16 cellular contexts compared by ENCODE assay signal in genomic region chr4:10075953-10076391, GRCh38. TPM values are rescaled to one million over a fixed set of nuclear protein-coding genes. Genes with fewer than 3 reads are reported as not detected.
DNase-seq lines count a peak whose midpoint lies in the region; ATAC-seq, FAIRE-seq and TF ChIP-seq lines count a peak whose summit lies in the region.
"Had no signal": no experiment of that assay in that cellular context is flagged by ENCODE, and none has a peak within 500 bp of the region (broad histone marks: within the 10 kb centered on the region; RNA-seq: fewer than 3 reads in every experiment).

No MANE protein-coding gene starts in this region.

- no peaks in the 10 kb centered on the region for H3K9me3 Mint-ChIP-seq in activated CD4-positive, alpha-beta memory T cell treated with anti-CD3 and anti-CD28 coated beads for 36 hours
- no peaks in the 10 kb centered on the region for H3K9me3 Mint-ChIP-seq in activated CD4-positive, alpha-beta memory T cell treated with anti-CD3 and anti-CD28 coated beads, Interleukin-2, amount 10 ng/mL, durations not matched to agents 7 days and 5 days
- H3K9me3 Mint-ChIP-seq in stimulated activated naive CD8-positive, alpha-beta T cell treated with anti-CD3 and anti-CD28 coated beads, Interleukin-15, amount 100 ng/mL, for 72 hours: no peaks in the 10 kb centered on the region
- H3K9me3 Mint-ChIP-seq: activated T-helper 1 cell treated with anti-CD3 and anti-CD28 coated beads, Interleukin-12 subunit alpha, Interleukin-12 subunit beta, Interleukin-2, Interleukin-4 antibody, amounts not matched to agents 30 ng/mL and 10 ng/mL and 1 ng/mL, durations not matched to agents 14 hours and 24 hours and 36 hours; endodermal cell; type B pancreatic cell had no signal

- TF ChIP-seq POLR2A in HepG2 (IDR thresholded peaks at IDR 0.05; ENCODE audit: insufficient read depth in 1 of 2, low read depth in 2 of 2, low read length in 2 of 2): no peak

- POLR2A ChIA-PET in activated CD4-positive, alpha-beta memory T cell treated with anti-CD3 and anti-CD28 coated beads for 36 hours (lab: Charles Lee): no interaction called here
- POLR2A ChIA-PET in activated CD4-positive, alpha-beta memory T cell treated with anti-CD3 and anti-CD28 coated beads, Interleukin-2, amount 10 ng/mL, durations not matched to agents 7 days and 5 days (lab: Charles Lee): interaction anchor here (1.2 kb wide), 1 partner anchor 42 kb away, joined by 5 read pairs; no protein-coding TSS in a partner anchor
- POLR2A ChIA-PET in HepG2 (lab: Yijun Ruan, JAX): no interaction called here

- WGBS in HepG2 (ENCODE audit: low lambda C conversion rate): 96% methylated on average over 4 of the region's 11 CpGs

- TF ChIP-seq RAD21 in HepG2 (CRISPR knock-in tag; IDR thresholded peaks at IDR 0.05): no peak

- no peak for TF ChIP-seq CTCF in brain microvascular endothelial cell (IDR thresholded peaks at IDR 0.05; ENCODE audit: low read depth, low read length, missing control alignments)
- no peak for TF ChIP-seq CTCF in HepG2 (CRISPR knock-in tag; IDR thresholded peaks at IDR 0.05)

- TF ChIP-seq EP300 in HepG2 (IDR thresholded peaks at IDR 0.05; ENCODE audit: low read depth in 2 of 2, low read length in 2 of 2) (no peak), HepG2 (CRISPR knock-in tag; IDR thresholded peaks at IDR 0.05; ENCODE audit: borderline replicate concordance) (no peak)

- no peaks in the 10 kb centered on the region for H3K27me3 Mint-ChIP-seq in activated CD4-positive, alpha-beta memory T cell treated with anti-CD3 and anti-CD28 coated beads for 36 hours
- no peaks in the 10 kb centered on the region for H3K27me3 Mint-ChIP-seq in activated CD4-positive, alpha-beta memory T cell treated with anti-CD3 and anti-CD28 coated beads, Interleukin-2, amount 10 ng/mL, durations not matched to agents 7 days and 5 days
- no peaks in the 10 kb centered on the region for H3K27me3 Mint-ChIP-seq in stimulated activated naive CD8-positive, alpha-beta T cell treated with anti-CD3 and anti-CD28 coated beads, Interleukin-15, amount 100 ng/mL, for 72 hours
- H3K27me3 Mint-ChIP-seq: type B pancreatic cell had no signal

- no peaks in the 10 kb centered on the region for H3K9me3 ChIP-seq in HepG2 (ENCODE audit: low read length)
- H3K9me3 ChIP-seq: A549 had no signal

- no peak overlapping the region for H3K4me3 Mint-ChIP-seq in activated CD4-positive, alpha-beta memory T cell treated with anti-CD3 and anti-CD28 coated beads for 36 hours
- no peak overlapping the region for H3K4me3 Mint-ChIP-seq in activated CD4-positive, alpha-beta memory T cell treated with anti-CD3 and anti-CD28 coated beads, Interleukin-2, amount 10 ng/mL, durations not matched to agents 7 days and 5 days
- no peak overlapping the region for H3K4me3 Mint-ChIP-seq in stimulated activated naive CD8-positive, alpha-beta T cell treated with anti-CD3 and anti-CD28 coated beads, Interleukin-15, amount 100 ng/mL, for 72 hours
- H3K4me3 Mint-ChIP-seq: activated T-helper 1 cell treated with anti-CD3 and anti-CD28 coated beads, Interleukin-12 subunit alpha, Interleukin-12 subunit beta, Interleukin-2, Interleukin-4 antibody, amounts not matched to agents 30 ng/mL and 10 ng/mL and 1 ng/mL, durations not matched to agents 14 hours and 24 hours and 36 hours; endodermal cell; type B pancreatic cell had no signal

- H3K36me3 Mint-ChIP-seq in activated CD4-positive, alpha-beta memory T cell treated with anti-CD3 and anti-CD28 coated beads for 36 hours: peaks cover 59% of the 10 kb centered on the region
- H3K36me3 Mint-ChIP-seq in activated CD4-positive, alpha-beta memory T cell treated with anti-CD3 and anti-CD28 coated beads, Interleukin-2, amount 10 ng/mL, durations not matched to agents 7 days and 5 days (ENCODE audit: low read depth): peaks cover 85% of the 10 kb centered on the region

- H3K27me3 ChIP-seq in brain microvascular endothelial cell (replicated peaks) (no peaks in the 10 kb centered on the region), HepG2 (ENCODE audit: control insufficient read depth in 1 of 2, insufficient read depth in 2 of 2, low read length in 2 of 2) (no peaks in the 10 kb centered on the region)
- H3K27me3 ChIP-seq: neutrophil had no signal

- in situ Hi-C loops in brain microvascular endothelial cell (cut with HindIII; ENCODE audit: low pct_ligation_motif_present, low sequenced_read_pairs) (no loop called here), HepG2 (cut with HindIII; ENCODE audit: extremely low pct_ligation_motif_present, low pct_unique_long_range_greater_than_20kb) (no loop called here)

- ATAC-seq in HepG2 (no peak), GM18868 (IDR thresholded peaks at IDR 0.05; ENCODE audit: unreplicated experiment) (no peak), GM21528 (IDR thresholded peaks at IDR 0.05; ENCODE audit: low FRiP score, unreplicated experiment) (no peak)
- ATAC-seq in stimulated activated naive CD8-positive, alpha-beta T cell treated with anti-CD3 and anti-CD28 coated beads, Interleukin-15, amount 100 ng/mL, for 72 hours: peak; percentile 24

- H3K9ac ChIP-seq in HepG2 (ENCODE audit: insufficient read depth, low read depth, low read length): no peak overlapping the region
- H3K9ac ChIP-seq: KMS-11 had no signal

- H3K4me1 Mint-ChIP-seq in activated CD4-positive, alpha-beta memory T cell treated with anti-CD3 and anti-CD28 coated beads for 36 hours (ENCODE audit: low read depth): peaks cover 11% of the 10 kb centered on the region
- no peaks in the 10 kb centered on the region for H3K4me1 Mint-ChIP-seq in activated CD4-positive, alpha-beta memory T cell treated with anti-CD3 and anti-CD28 coated beads, Interleukin-2, amount 10 ng/mL, durations not matched to agents 7 days and 5 days
- peaks cover 7% of the 10 kb centered on the region for H3K4me1 Mint-ChIP-seq in stimulated activated naive CD8-positive, alpha-beta T cell treated with anti-CD3 and anti-CD28 coated beads, Interleukin-15, amount 100 ng/mL, for 72 hours
- H3K4me1 Mint-ChIP-seq: endodermal cell had no signal

- no peak overlapping the region for H3K4me2 ChIP-seq in HepG2 (ENCODE audit: low read depth, low read length)
- H3K4me2 ChIP-seq: A549, KMS-11, smooth muscle cell had no signal

- H3K27ac ChIP-seq in brain microvascular endothelial cell (peak overlapping the region; percentile 24), HepG2 (ENCODE audit: extremely low read length, insufficient read depth, low read length) (no peak overlapping the region)
- H3K27ac ChIP-seq: A549, KMS-11, neutrophil, SK-N-MC had no signal

- H4K20me1 ChIP-seq in HepG2 (ENCODE audit: insufficient read depth, low read length): no peaks in the 10 kb centered on the region

- H3K36me3 ChIP-seq in brain microvascular endothelial cell (replicated peaks) (peaks cover 95% of the 10 kb centered on the region), HepG2 (replicated peaks in 1 of 2; ENCODE audit: control insufficient read depth in 1 of 2, insufficient read depth in 2 of 2, low read length in 2 of 2) (peaks cover 40 to 73% of the 10 kb centered on the region in 2 experiments; a peak in 4 of 5 replicates)

- peak overlapping the region; percentile 63 for H3K27ac Mint-ChIP-seq in activated CD4-positive, alpha-beta memory T cell treated with anti-CD3 and anti-CD28 coated beads for 36 hours
- H3K27ac Mint-ChIP-seq in activated CD4-positive, alpha-beta memory T cell treated with anti-CD3 and anti-CD28 coated beads, Interleukin-2, amount 10 ng/mL, durations not matched to agents 7 days and 5 days: no peak overlapping the region
- H3K27ac Mint-ChIP-seq in stimulated activated naive CD8-positive, alpha-beta T cell treated with anti-CD3 and anti-CD28 coated beads, Interleukin-15, amount 100 ng/mL, for 72 hours: peak overlapping the region in 1 of 2 donors; percentile 59
- H3K27ac Mint-ChIP-seq: activated T-helper 1 cell treated with anti-CD3 and anti-CD28 coated beads, Interleukin-12 subunit alpha, Interleukin-12 subunit beta, Interleukin-2, Interleukin-4 antibody, amounts not matched to agents 30 ng/mL and 10 ng/mL and 1 ng/mL, durations not matched to agents 14 hours and 24 hours and 36 hours; endodermal cell; type B pancreatic cell had no signal

- no peaks in the 10 kb centered on the region for H3K79me2 ChIP-seq in HepG2 (ENCODE audit: insufficient read depth, low read length)

- no peak for FAIRE-seq in HepG2 (lab: Jason Lieb, UNC)
- FAIRE-seq: A549 had no signal

- DNase-seq in activated CD4-positive, alpha-beta memory T cell treated with anti-CD3 and anti-CD28 coated beads for 36 hours: no peak
- DNase-seq in activated CD4-positive, alpha-beta memory T cell treated with anti-CD3 and anti-CD28 coated beads, Interleukin-2, amount 10 ng/mL, durations not matched to agents 7 days and 5 days: no peak
- DNase-seq in brain microvascular endothelial cell: no peak
- no peak for DNase-seq in HepG2 (ENCODE audit: low spot score)
- DNase-seq in stimulated activated naive CD8-positive, alpha-beta T cell treated with anti-CD3 and anti-CD28 coated beads, Interleukin-15, amount 100 ng/mL, for 72 hours: no peak
- DNase-seq in NCI-H1436 (lab: John Stamatoyannopoulos, UW): no peak

- H3K4me3 ChIP-seq in brain microvascular endothelial cell (ENCODE audit: low read depth, low read length) (no peak overlapping the region), HepG2 (replicated peaks in 1 of 3; ENCODE audit: insufficient read depth in 1 of 3, low read depth in 2 of 3, low read length in 3 of 3) (no peak overlapping the region)
- H3K4me3 ChIP-seq: A549, SK-N-MC, smooth muscle cell had no signal

- intact Hi-C loops in activated CD4-positive, alpha-beta memory T cell treated with anti-CD3 and anti-CD28 coated beads for 36 hours (cut with micrococcal nuclease): no loop called here
- intact Hi-C loops in HepG2 (cut with micrococcal nuclease; ENCODE audit: unreplicated experiment): no loop called here

- no TSS peak for BruUV-seq in HepG2 (replicated peaks; lab: Mats Ljungman, UMichigan)

- CTCF ChIA-PET in activated CD4-positive, alpha-beta memory T cell treated with anti-CD3 and anti-CD28 coated beads for 36 hours (lab: Charles Lee): interaction anchor here (1.2 kb wide), 1 partner anchor 20 kb away, joined by 3 read pairs; no protein-coding TSS in a partner anchor
- CTCF ChIA-PET in activated CD4-positive, alpha-beta memory T cell treated with anti-CD3 and anti-CD28 coated beads, Interleukin-2, amount 10 ng/mL, durations not matched to agents 7 days and 5 days (lab: Charles Lee): no interaction called here
- CTCF ChIA-PET in HepG2 (lab: Yijun Ruan, JAX; ENCODE audit: low intra/inter-chr PET ratio, low total read pairs): no interaction called here

- no peak overlapping the region for H2AFZ ChIP-seq in HepG2 (ENCODE audit: low read length)

- peaks cover 12% of the 10 kb centered on the region for H3K4me1 ChIP-seq in HepG2 (ENCODE audit: insufficient read depth, low read length)
- H3K4me1 ChIP-seq: A549 had no signal

RNA-seq across cellular contexts. Expression of gene WDR1, which starts 40.6 kb away (rescaled TPM):
- 100 to 1,000 TPM; 351 to 353 TPM for total RNA-seq in activated CD4-positive, alpha-beta memory T cell treated with anti-CD3 and anti-CD28 coated beads for 36 hours
- 100 to 1,000 TPM; 463 to 465 TPM for total RNA-seq in activated CD4-positive, alpha-beta memory T cell treated with anti-CD3 and anti-CD28 coated beads, Interleukin-2, amount 10 ng/mL, durations not matched to agents 7 days and 5 days
- 106 and 120 TPM in 2 replicates for total RNA-seq in HepG2 (2016; rRNA removed; fragmentation: Illumina TruSeq; extraction: Trizol)
- 50.7 and 51.7 TPM in 2 replicates for total RNA-seq in HepG2 (2016; cell fraction: cytosol; rRNA removed; fragmentation: Illumina TruSeq; extraction: Trizol; ENCODE audit: low read depth)
- 98.1 and 109 TPM in 2 replicates for total RNA-seq in HepG2 (2016; cell fraction: insoluble cytoplasmic fraction; rRNA removed; fragmentation: Illumina TruSeq; extraction: Trizol)
- total RNA-seq in HepG2 (2016; cell fraction: membrane; rRNA removed; fragmentation: Illumina TruSeq; extraction: Trizol): 54.9 and 56.0 TPM in 2 replicates
- total RNA-seq in HepG2 (2016; cell fraction: nucleus; rRNA removed; fragmentation: Illumina TruSeq; extraction: Trizol): 57.3 and 65.4 TPM in 2 replicates
- 198 and 199 TPM in 2 replicates for polyA plus RNA-seq in HepG2 (2011; rRNA removed)
- polyA plus RNA-seq in HepG2 (2011; cell fraction: cytosol; rRNA removed): 187 and 226 TPM in 2 replicates
- polyA plus RNA-seq in HepG2 (2011; cell fraction: nucleus; rRNA removed): 166 and 177 TPM in 2 replicates
- polyA plus RNA-seq in HepG2 (2012): 117 and 122 TPM in 2 replicates
- polyA plus RNA-seq in HepG2 (2016; cell fraction: cytosol; fragmentation: Illumina TruSeq; extraction: Trizol; ENCODE audit: low read depth): 33.9 and 35.4 TPM in 2 replicates
- 136 and 179 TPM in 2 replicates for polyA plus RNA-seq in HepG2 (2016; cell fraction: insoluble cytoplasmic fraction; fragmentation: Illumina TruSeq; extraction: Trizol; ENCODE audit: low read depth)
- polyA plus RNA-seq in HepG2 (2016; cell fraction: membrane; fragmentation: Illumina TruSeq; extraction: Trizol; ENCODE audit: low read depth): 47.7 and 51.7 TPM in 2 replicates
- 118 and 124 TPM in 2 replicates for polyA plus RNA-seq in HepG2 (2016; cell fraction: nucleus; fragmentation: Illumina TruSeq; extraction: Trizol; ENCODE audit: insufficient read depth, low read depth)
- 149 and 296 TPM in 2 replicates for polyA minus RNA-seq in HepG2 (2011; rRNA and poly(A)+ RNA removed; ENCODE audit: low replicate concordance)
- 111 and 136 TPM in 2 replicates for polyA minus RNA-seq in HepG2 (2011; cell fraction: cytosol; rRNA and poly(A)+ RNA removed)
- polyA minus RNA-seq in HepG2 (2011; cell fraction: nucleus; rRNA and poly(A)+ RNA removed): 82.2 and 96.2 TPM in 2 replicates

RNA-seq across cellular contexts. Expression of gene SLC2A9, which starts 54.7 kb away (rescaled TPM):
- under 1 TPM; 0.10 to 0.65 TPM for total RNA-seq in activated CD4-positive, alpha-beta memory T cell treated with anti-CD3 and anti-CD28 coated beads for 36 hours
- under 1 TPM; 0.55 to 0.83 TPM for total RNA-seq in activated CD4-positive, alpha-beta memory T cell treated with anti-CD3 and anti-CD28 coated beads, Interleukin-2, amount 10 ng/mL, durations not matched to agents 7 days and 5 days
- 19.9 and 36.2 TPM in 2 replicates for total RNA-seq in HepG2 (2016; rRNA removed; fragmentation: Illumina TruSeq; extraction: Trizol)
- total RNA-seq in HepG2 (2016; cell fraction: cytosol; rRNA removed; fragmentation: Illumina TruSeq; extraction: Trizol; ENCODE audit: low read depth): 11.2 and 13.2 TPM in 2 replicates
- total RNA-seq in HepG2 (2016; cell fraction: insoluble cytoplasmic fraction; rRNA removed; fragmentation: Illumina TruSeq; extraction: Trizol): 20.2 and 36.6 TPM in 2 replicates
- total RNA-seq in HepG2 (2016; cell fraction: membrane; rRNA removed; fragmentation: Illumina TruSeq; extraction: Trizol): 16.6 and 18.8 TPM in 2 replicates
- total RNA-seq in HepG2 (2016; cell fraction: nucleus; rRNA removed; fragmentation: Illumina TruSeq; extraction: Trizol): 46.8 and 63.5 TPM in 2 replicates
- 42.3 and 51.0 TPM in 2 replicates for polyA plus RNA-seq in HepG2 (2011; rRNA removed)
- polyA plus RNA-seq in HepG2 (2011; cell fraction: cytosol; rRNA removed): 40.4 and 40.5 TPM in 2 replicates
- polyA plus RNA-seq in HepG2 (2011; cell fraction: nucleus; rRNA removed): 78.3 and 78.9 TPM in 2 replicates
- 38.0 and 55.5 TPM in 2 replicates for polyA plus RNA-seq in HepG2 (2012)
- 5.7 and 8.5 TPM in 2 replicates for polyA plus RNA-seq in HepG2 (2016; cell fraction: cytosol; fragmentation: Illumina TruSeq; extraction: Trizol; ENCODE audit: low read depth)
- polyA plus RNA-seq in HepG2 (2016; cell fraction: insoluble cytoplasmic fraction; fragmentation: Illumina TruSeq; extraction: Trizol; ENCODE audit: low read depth): 16.8 and 19.2 TPM in 2 replicates
- polyA plus RNA-seq in HepG2 (2016; cell fraction: membrane; fragmentation: Illumina TruSeq; extraction: Trizol; ENCODE audit: low read depth): 11.8 and 13.9 TPM in 2 replicates
- polyA plus RNA-seq in HepG2 (2016; cell fraction: nucleus; fragmentation: Illumina TruSeq; extraction: Trizol; ENCODE audit: insufficient read depth, low read depth): 32.8 and 34.3 TPM in 2 replicates
- 0.09 and 127 TPM in 2 replicates for polyA minus RNA-seq in HepG2 (2011; rRNA and poly(A)+ RNA removed; ENCODE audit: low replicate concordance)
- polyA minus RNA-seq in HepG2 (2011; cell fraction: cytosol; rRNA and poly(A)+ RNA removed): 35.6 and 44.8 TPM in 2 replicates
- 124 and 142 TPM in 2 replicates for polyA minus RNA-seq in HepG2 (2011; cell fraction: nucleus; rRNA and poly(A)+ RNA removed)

Comparison
In these comparisons a context has a peak if more than half of its experiments do, and no peak if none do; other contexts are left out.
1. RNA of gene SLC2A9, which starts 54.7 kb away (total RNA-seq): 11.2 to 63.5 TPM in HepG2; 0.55 to 0.83 TPM in activated CD4-positive, alpha-beta memory T cell treated with anti-CD3 and anti-CD28 coated beads, Interleukin-2, amount 10 ng/mL, durations not matched to agents 7 days and 5 days and 0.10 to 0.65 TPM in activated CD4-positive, alpha-beta memory T cell treated with anti-CD3 and anti-CD28 coated beads for 36 hours; every median in the first group is over 4 times any median in the second.